Comparison of ENCODE assay signal across 11 cellular contexts in genomic region chr10:14200645-14201534, GRCh38.
DNase-seq lines count a peak whose midpoint lies in the region; ATAC-seq, FAIRE-seq and TF ChIP-seq lines count a peak whose summit lies in the region.
"Had no signal": no experiment of that assay in that cellular context is flagged by ENCODE, and none has a peak within 500 bp of the region (broad histone marks: within the 10 kb centered on the region; RNA-seq: fewer than 3 reads in every experiment).

No MANE protein-coding gene starts in this region.

- H3K9ac ChIP-seq in mesenchymal stem cell (ENCODE audit: low read length), result no peak overlapping the region

- H3K79me1 ChIP-seq in mesenchymal stem cell (replicated peaks; ENCODE audit: low read length, poor library complexity, severe bottlenecking), result no peaks in the 10 kb centered on the region

- no peak overlapping the region for H2BK5ac ChIP-seq in mesenchymal stem cell (ENCODE audit: low read depth, low read length, poor library complexity, severe bottlenecking)

- H3K9me3 ChIP-seq in A549 (no peaks in the 10 kb centered on the region), RWPE2 (ENCODE audit: severe bottlenecking) (no peaks in the 10 kb centered on the region), mesenchymal stem cell (ENCODE audit: control insufficient read depth, low read length) (no peaks in the 10 kb centered on the region)

- TF ChIP-seq EP300 in A549 (IDR thresholded peaks at IDR 0.05), result no peak

- no peak for TF ChIP-seq POLR2A in A549 (IDR thresholded peaks at IDR 0.05; ENCODE audit: low read length)

- no peak overlapping the region for H2AK5ac ChIP-seq in mesenchymal stem cell (ENCODE audit: low read length, severe bottlenecking)

- peak; percentile 30; the same call in 2 of the 3 replicates for TF ChIP-seq CTCF in A549 (IDR thresholded peaks at IDR 0.05)
- peak; percentile 15 for TF ChIP-seq CTCF in RWPE2 (IDR thresholded peaks at IDR 0.05; ENCODE audit: poor library complexity, severe bottlenecking)
- peak; percentile 18 for TF ChIP-seq CTCF in foreskin fibroblast (IDR thresholded peaks at IDR 0.05; ENCODE audit: low read depth, low read length)

- no peak overlapping the region for H3K4me2 ChIP-seq in A549
- no peak overlapping the region for H3K4me2 ChIP-seq in mesenchymal stem cell (ENCODE audit: low read length, poor library complexity, severe bottlenecking)

- H3K27me3 ChIP-seq in RWPE2 (ENCODE audit: insufficient read depth, poor library complexity, severe bottlenecking), result peaks cover 3% of the 10 kb centered on the region
- H3K27me3 ChIP-seq in mesenchymal stem cell (ENCODE audit: control insufficient read depth in 1 of 2, insufficient read depth in 1 of 2, low read length in 2 of 2), result peaks cover 14 to 68% of the 10 kb centered on the region in 2 experiments

- no peak overlapping the region for H3K4ac ChIP-seq in mesenchymal stem cell (ENCODE audit: low read depth in 1 of 2, low read length in 2 of 2)

- H4K8ac ChIP-seq in mesenchymal stem cell (ENCODE audit: low read length), result no peak overlapping the region

- no peak overlapping the region for H3K23ac ChIP-seq in mesenchymal stem cell (ENCODE audit: low read length in 2 of 2)

- no peaks in the 10 kb centered on the region for H3K36me3 ChIP-seq in RWPE2 (ENCODE audit: low read depth)
- H3K36me3 ChIP-seq in mesenchymal stem cell (ENCODE audit: control insufficient read depth in 1 of 2, insufficient read depth in 2 of 2, low read depth in 1 of 2, low read length in 2 of 2), result no peaks in the 10 kb centered on the region

- DNase-seq in A549 (ENCODE audit: low read depth in 1 of 2, low spot score in 1 of 2) (peak in 1 of 2 experiments; percentile 18), EL (peak; percentile 9), RWPE2 (ENCODE audit: low spot score) (no peak), foreskin fibroblast (no peak), mesenchymal stem cell (no peak), DMS153 (lab: John Stamatoyannopoulos, UW) (no peak)
- DNase-seq: effector memory CD4-positive, alpha-beta T cell; NCI-H187 treated with DMSO at 0.1 percent for 48 hours had no signal

- no peak overlapping the region for H2AFZ ChIP-seq in mesenchymal stem cell (ENCODE audit: low read depth, low read length)

- POLR2A ChIA-PET in A549 (lab: Yijun Ruan, JAX), result no interaction called here

- CTCF ChIA-PET in A549 (lab: Yijun Ruan, JAX), result interaction anchor here (0.6 to 3.6 kb wide), 8 partner anchors 12 to 738 kb away, joined by 3 to 13 read pairs (median 3); no protein-coding TSS in a partner anchor

- H3K4me3 ChIP-seq in A549 (no peak overlapping the region), RWPE2 (ENCODE audit: severe bottlenecking) (no peak overlapping the region), foreskin fibroblast (ENCODE audit: low read depth in 1 of 2, low read length in 2 of 2) (no peak overlapping the region), mesenchymal stem cell (ENCODE audit: insufficient read depth in 1 of 2, low read depth in 1 of 2, low read length in 2 of 2) (no peak overlapping the region)

- TF ChIP-seq RAD21 in A549 (conservative IDR thresholded peaks at IDR 0.05 in 1 of 2, IDR thresholded peaks at IDR 0.05 in 1 of 2), result no peak

- no peak overlapping the region for H3K18ac ChIP-seq in mesenchymal stem cell (ENCODE audit: low read depth in 1 of 2, low read length in 2 of 2)

- no peak overlapping the region for H2BK120ac ChIP-seq in mesenchymal stem cell (ENCODE audit: low read depth, low read length)

- H3K27ac ChIP-seq in A549, result no peak overlapping the region
- no peak overlapping the region for H3K27ac ChIP-seq in RWPE2 (ENCODE audit: poor library complexity, severe bottlenecking)
- no peak overlapping the region for H3K27ac ChIP-seq in mesenchymal stem cell (ENCODE audit: low read length, poor library complexity, severe bottlenecking)

- H2BK15ac ChIP-seq in mesenchymal stem cell (ENCODE audit: low read depth, poor library complexity, severe bottlenecking), result no peak overlapping the region

- H3K4me1 ChIP-seq in A549, result no peaks in the 10 kb centered on the region
- no peaks in the 10 kb centered on the region for H3K4me1 ChIP-seq in RWPE2 (ENCODE audit: insufficient read depth, poor library complexity, severe bottlenecking)
- H3K4me1 ChIP-seq in mesenchymal stem cell (ENCODE audit: control insufficient read depth, insufficient read depth, low read depth, low read length), result peaks cover 5% of the 10 kb centered on the region

- no peak overlapping the region for H3K14ac ChIP-seq in mesenchymal stem cell (ENCODE audit: low read length in 2 of 2)

- FAIRE-seq in A549 (lab: Jason Lieb, UNC), result no peak

- WGBS in A549 (ENCODE audit: missing lambda C conversion rate), result 42% methylated on average over 16 of the region's 16 CpGs
- 52% methylated on average over 15 of the region's 16 CpGs for WGBS in mesenchymal stem cell

- no peak overlapping the region for H2BK12ac ChIP-seq in mesenchymal stem cell (ENCODE audit: low read length in 2 of 2)

- no peak overlapping the region for H4K91ac ChIP-seq in mesenchymal stem cell (ENCODE audit: low read length)

- ATAC-seq in A549, result peak; percentile 40 to 58; a peak in 3 of 6 replicates
- no peak for ATAC-seq in RWPE2 (ENCODE audit: low read depth)
- ATAC-seq in GM18873 (IDR thresholded peaks at IDR 0.05; ENCODE audit: low FRiP score, unreplicated experiment), result no peak
- no peak for ATAC-seq in GM19455 (IDR thresholded peaks at IDR 0.05; ENCODE audit: unreplicated experiment)
- ATAC-seq: natural killer cell treated with Interleukin-12 subunit alpha and Interleukin-12 subunit beta and Interleukin-15 and Interleukin-18, amount 100 ng/mL, for 72 hours had no signal

TF ChIP-seq in A549, 52 proteins besides CTCF, POLR2A, EP300 and RAD21:
- TF ChIP-seq, protein P1, sequence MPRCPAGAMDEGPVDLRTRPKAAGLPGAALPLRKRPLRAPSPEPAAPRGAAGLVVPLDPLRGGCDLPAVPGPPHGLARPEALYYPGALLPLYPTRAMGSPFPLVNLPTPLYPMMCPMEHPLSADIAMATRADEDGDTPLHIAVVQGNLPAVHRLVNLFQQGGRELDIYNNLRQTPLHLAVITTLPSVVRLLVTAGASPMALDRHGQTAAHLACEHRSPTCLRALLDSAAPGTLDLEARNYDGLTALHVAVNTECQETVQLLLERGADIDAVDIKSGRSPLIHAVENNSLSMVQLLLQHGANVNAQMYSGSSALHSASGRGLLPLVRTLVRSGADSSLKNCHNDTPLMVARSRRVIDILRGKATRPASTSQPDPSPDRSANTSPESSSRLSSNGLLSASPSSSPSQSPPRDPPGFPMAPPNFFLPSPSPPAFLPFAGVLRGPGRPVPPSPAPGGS (IDR thresholded peaks at IDR 0.05), result no peak
- TF ChIP-seq, protein P2, sequence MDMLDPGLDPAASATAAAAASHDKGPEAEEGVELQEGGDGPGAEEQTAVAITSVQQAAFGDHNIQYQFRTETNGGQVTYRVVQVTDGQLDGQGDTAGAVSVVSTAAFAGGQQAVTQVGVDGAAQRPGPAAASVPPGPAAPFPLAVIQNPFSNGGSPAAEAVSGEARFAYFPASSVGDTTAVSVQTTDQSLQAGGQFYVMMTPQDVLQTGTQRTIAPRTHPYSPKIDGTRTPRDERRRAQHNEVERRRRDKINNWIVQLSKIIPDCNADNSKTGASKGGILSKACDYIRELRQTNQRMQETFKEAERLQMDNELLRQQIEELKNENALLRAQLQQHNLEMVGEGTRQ (IDR thresholded peaks at IDR 0.05), result no peak
- TF ChIP-seq MAFK (IDR thresholded peaks at IDR 0.05; ENCODE audit: partially characterized antibody) (no peak), HES2 (IDR thresholded peaks at IDR 0.05) (no peak), ZSCAN20 (CRISPR knock-in tag; IDR thresholded peaks at IDR 0.05) (no peak), RNF2 (IDR thresholded peaks at IDR 0.05; ENCODE audit: borderline replicate concordance, low read depth) (no peak), MAZ (IDR thresholded peaks at IDR 0.05; ENCODE audit: borderline replicate concordance, low read depth, low read length) (no peak), NFE2L2 (conservative IDR thresholded peaks at IDR 0.05; ENCODE audit: low read length) (no peak), CHD4 (IDR thresholded peaks at IDR 0.05; ENCODE audit: borderline replicate concordance) (no peak), EHMT2 (IDR thresholded peaks at IDR 0.05; ENCODE audit: low read depth) (no peak), PHF8 (IDR thresholded peaks at IDR 0.05; ENCODE audit: borderline replicate concordance, low read depth) (no peak), FOXS1 (CRISPR knock-in tag; IDR thresholded peaks at IDR 0.05) (no peak), TFCP2L1 (CRISPR knock-in tag; IDR thresholded peaks at IDR 0.05) (no peak), HOXB5 (CRISPR knock-in tag; IDR thresholded peaks at IDR 0.05) (no peak), RCOR1 (IDR thresholded peaks at IDR 0.05; ENCODE audit: low read depth, low read length) (no peak), RARB (CRISPR knock-in tag; IDR thresholded peaks at IDR 0.05) (no peak)
- TF ChIP-seq, protein P3, sequence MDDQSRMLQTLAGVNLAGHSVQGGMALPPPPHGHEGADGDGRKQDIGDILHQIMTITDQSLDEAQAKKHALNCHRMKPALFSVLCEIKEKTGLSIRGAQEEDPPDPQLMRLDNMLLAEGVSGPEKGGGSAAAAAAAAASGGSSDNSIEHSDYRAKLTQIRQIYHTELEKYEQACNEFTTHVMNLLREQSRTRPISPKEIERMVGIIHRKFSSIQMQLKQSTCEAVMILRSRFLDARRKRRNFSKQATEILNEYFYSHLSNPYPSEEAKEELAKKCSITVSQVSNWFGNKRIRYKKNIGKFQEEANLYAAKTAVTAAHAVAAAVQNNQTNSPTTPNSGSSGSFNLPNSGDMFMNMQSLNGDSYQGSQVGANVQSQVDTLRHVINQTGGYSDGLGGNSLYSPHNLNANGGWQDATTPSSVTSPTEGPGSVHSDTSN (IDR thresholded peaks at IDR 0.05), result no peak

Comparison
In these comparisons a context has a peak if more than half of its experiments do, and no peak if none do; other contexts are left out.
1. ATAC-seq: peak in A549 (2 of 2); none in RWPE2 (single experiment), GM18873 (single experiment) and GM19455 (single experiment).
2. Peak in every context shown above with its lines, with median percentiles within 50 percentile points of each other: CTCF ChIP-seq.